In genomic region chr9:130405657-130406257, GRCh38 we compare ENCODE assay signal across 30 cellular contexts. TPM values are rescaled to one million over a fixed set of nuclear protein-coding genes. Genes with fewer than 3 reads are reported as not detected.
"Had no signal": no experiment of that assay in that cellular context is flagged by ENCODE, and none has a peak within 500 bp of the region (broad histone marks: within the 10 kb centered on the region; RNA-seq: fewer than 3 reads in every experiment).

No MANE protein-coding gene starts in this region.

- ATAC-seq: naive thymus-derived CD8-positive, alpha-beta T cell; psoas muscle; right cardiac atrium; sciatic nerve; stimulated activated memory B cell treated with anti-CD40 and anti-IgM and Interleukin-4, amounts not matched to agents 10 μg/mL and 1 μg/mL and 100 μg/mL, for 72 hours; stimulated activated naive CD8-positive, alpha-beta T cell treated with anti-CD3 and anti-CD28 coated beads, Interleukin-15, amount 100 ng/mL, for 72 hours; stimulated activated naive CD8-positive, alpha-beta T cell treated with anti-CD3 and anti-CD28 coated beads, Interleukin-15, Interleukin-2, amounts not matched to agents 100 U/mL and 50 U/mL, for 24 hours had no signal

- H3K27me3 ChIP-seq: ovary, suprapubic skin, testis, transverse colon, upper lobe of left lung, vagina had no signal

- H3K36me3 ChIP-seq: ovary, spleen, suprapubic skin, transverse colon, upper lobe of left lung, vagina had no signal

- DNase-seq: naive B cell; nephron progenitor cell; occipital lobe; ovary; psoas muscle; spleen; stimulated activated CD4-positive, alpha-beta T cell treated with anti-CD3 and anti-CD28 coated beads, Interleukin-12 subunit alpha, Interleukin-12 subunit beta, amount 100 ng/mL, for 4 hours; stimulated activated CD4-positive, alpha-beta T cell treated with anti-CD3 and anti-CD28 coated beads, Interleukin-1b, Interleukin-23, amount 100 ng/mL, for 48 hours; stimulated activated CD4-positive, alpha-beta T cell treated with anti-CD3 and anti-CD28 coated beads, Interleukin-4, amount 100 ng/mL, for 1 hour; stimulated activated CD4-positive, alpha-beta T cell treated with anti-CD3 and anti-CD28 coated beads, Interleukin-4, amount 100 ng/mL, for 4 hours; stimulated activated CD8-positive, alpha-beta memory T cell treated with anti-CD3 and anti-CD28 coated beads, Interleukin-4, amount 100 ng/mL, for 48 hours; stimulated activated naive CD4-positive, alpha-beta T cell; stimulated activated naive CD8-positive, alpha-beta T cell treated with anti-CD3 and anti-CD28 coated beads, Interleukin-15, amount 100 ng/mL, for 72 hours; stimulated activated naive CD8-positive, alpha-beta T cell treated with anti-CD3 and anti-CD28 coated beads, Interleukin-15, Interleukin-2, amounts not matched to agents 100 U/mL and 50 U/mL, for 24 hours; substantia nigra; testis; tibial artery; transverse colon; upper lobe of left lung had no signal

- H3K27me3 Mint-ChIP-seq: progenitor cell of endocrine pancreas; stimulated activated naive CD8-positive, alpha-beta T cell treated with anti-CD3 and anti-CD28 coated beads, Interleukin-15, amount 100 ng/mL, for 72 hours had no signal

- H3K79me2 ChIP-seq: parathyroid adenoma had no signal

- H3K4me1 Mint-ChIP-seq: naive B cell; neural crest cell; stimulated activated memory B cell treated with anti-CD40 and anti-IgM and Interleukin-4, amounts not matched to agents 10 μg/mL and 1 μg/mL and 100 μg/mL, for 72 hours; stimulated activated naive CD8-positive, alpha-beta T cell treated with anti-CD3 and anti-CD28 coated beads, Interleukin-15, amount 100 ng/mL, for 72 hours had no signal

- H2AFZ ChIP-seq: parathyroid adenoma had no signal

- H3K4me3 Mint-ChIP-seq: naive B cell; naive thymus-derived CD8-positive, alpha-beta T cell; nephron progenitor cell; neural crest cell; stimulated activated memory B cell treated with anti-CD40 and anti-IgM and Interleukin-4, amounts not matched to agents 10 μg/mL and 1 μg/mL and 100 μg/mL, for 72 hours; stimulated activated naive CD8-positive, alpha-beta T cell treated with anti-CD3 and anti-CD28 coated beads, Interleukin-15, amount 100 ng/mL, for 72 hours had no signal

- H3K27ac Mint-ChIP-seq: naive B cell; nephron progenitor cell; progenitor cell of endocrine pancreas; stimulated activated memory B cell treated with anti-CD40 and anti-IgM and Interleukin-4, amounts not matched to agents 10 μg/mL and 1 μg/mL and 100 μg/mL, for 72 hours had no signal

- H3K9me3 Mint-ChIP-seq: naive B cell; naive thymus-derived CD8-positive, alpha-beta T cell; nephron progenitor cell; neural crest cell; stimulated activated memory B cell treated with anti-CD40 and anti-IgM and Interleukin-4, amounts not matched to agents 10 μg/mL and 1 μg/mL and 100 μg/mL, for 72 hours; stimulated activated naive CD8-positive, alpha-beta T cell treated with anti-CD3 and anti-CD28 coated beads, Interleukin-15, amount 100 ng/mL, for 72 hours had no signal

- H3K9me3 ChIP-seq: ovary, psoas muscle, spleen, suprapubic skin, testis, tibial artery, transverse colon, upper lobe of left lung, vagina had no signal

- H3K36me3 Mint-ChIP-seq: naive B cell; naive thymus-derived CD8-positive, alpha-beta T cell; stimulated activated memory B cell treated with anti-CD40 and anti-IgM and Interleukin-4, amounts not matched to agents 10 μg/mL and 1 μg/mL and 100 μg/mL, for 72 hours had no signal

- H3K4me1 ChIP-seq: parathyroid adenoma, psoas muscle, spleen, suprapubic skin, testis, tibial artery, upper lobe of left lung had no signal

- H3K4me2 ChIP-seq: smooth muscle cell had no signal

- H3K27ac ChIP-seq: ovary, parathyroid adenoma, psoas muscle, skin epidermis, spleen, suprapubic skin, testis, tibial artery, transverse colon, upper lobe of left lung, vagina had no signal

- H3K4me3 ChIP-seq: ovary, psoas muscle, skin epidermis, smooth muscle cell, spleen, suprapubic skin, testis, tibial artery, transverse colon, upper lobe of left lung, vagina had no signal

- H3K9ac ChIP-seq: parathyroid adenoma had no signal

RNA-seq across cellular contexts. Expression of gene ASS1, which starts 39.0 kb away (rescaled TPM):
- total RNA-seq: naive thymus-derived CD8-positive, alpha-beta T cell had no signal
- polyA plus RNA-seq: naive thymus-derived CD8-positive, alpha-beta T cell had no signal
